Comparison of ENCODE assay signal across 30 cellular contexts in genomic region chr6:157693867-157694266, GRCh38.
A peak's percentile ranks its signal among the peaks of the same experiment; 100 is the strongest.
DNase-seq lines count a peak whose midpoint lies in the region; ATAC-seq, FAIRE-seq and TF ChIP-seq lines count a peak whose summit lies in the region.
"Had no signal": no experiment of that assay in that cellular context is flagged by ENCODE, and none has a peak within 500 bp of the region (broad histone marks: within the 10 kb centered on the region; RNA-seq: fewer than 3 reads in every experiment).

No MANE protein-coding gene starts in this region.

- TF ChIP-seq POLR2A in H1 (IDR thresholded peaks at IDR 0.05; ENCODE audit: control extremely low read depth in 1 of 2, low read depth in 2 of 2, low read length in 2 of 2) = no peak
- TF ChIP-seq POLR2A in spleen (IDR thresholded peaks at IDR 0.05) = no peak

- no peak for DNase-seq in H1 (ENCODE audit: low read depth in 1 of 2, low spot score in 2 of 2)
- DNase-seq in left ventricle myocardium inferior = peak; percentile 77
- DNase-seq in myocyte (ENCODE audit: low read depth) = peak; percentile 68
- no peak for DNase-seq in lower lobe of right lung
- DNase-seq in spleen = no peak
- DNase-seq: activated CD4-positive, alpha-beta T cell treated with anti-CD3 and anti-CD28 coated beads, Interleukin-2, amount 10 ng/mL, durations not matched to agents 7 days and 5 days; amygdala; CD8-positive, alpha-beta T cell; colonic mucosa; EL; gastrocnemius medialis; hippocampal formation; IMR-90; left lung; NCI-H1092 treated with DMSO at 0.1 percent for 48 hours; NCI-H1930; NCI-H526; ovary; SJCRH30; stimulated activated CD4-positive, alpha-beta T cell treated with anti-CD3 and anti-CD28 coated beads, Interleukin-4, amount 100 ng/mL, for 4 hours; T1000 had no signal

- ATAC-seq in lower lobe of right lung = no peak
- no peak for ATAC-seq in HG02973 (IDR thresholded peaks at IDR 0.05; ENCODE audit: unreplicated experiment)
- ATAC-seq in HG02759 (IDR thresholded peaks at IDR 0.05; ENCODE audit: unreplicated experiment) = no peak
- ATAC-seq: CD8-positive, alpha-beta T cell; gastrocnemius medialis; GM12878; left lung; stimulated activated memory B cell treated with anti-CD40 and anti-IgM and Interleukin-4, amounts not matched to agents 10 μg/mL and 1 μg/mL and 100 μg/mL, for 72 hours; WTC11 had no signal

- H3K27ac ChIP-seq in BLaER1 treated with 17β-estradiol and CSF1 and Interleukin-3, amounts not matched to agents 10 nM and 100 nM = no peak overlapping the region
- H3K27ac ChIP-seq in H1 (ENCODE audit: low read depth, low read length) (no peak overlapping the region), left ventricle myocardium inferior (replicated peaks) (peak overlapping the region; percentile 73), lower lobe of right lung (no peak overlapping the region), spleen (no peak overlapping the region)
- H3K27ac ChIP-seq: colonic mucosa, gastrocnemius medialis, left lung, ovary, SJCRH30 had no signal

- TF ChIP-seq RAD21 in H1 (IDR thresholded peaks at IDR 0.05 in 1 of 2, conservative IDR thresholded peaks at IDR 0.05 in 1 of 2; ENCODE audit: low read depth in 2 of 2, low read length in 2 of 2) = no peak

- H2BK5ac ChIP-seq in H1 (ENCODE audit: low read depth, low read length) = no peak overlapping the region

- 0 out of 2 replicates have a peak overlapping the region, but pooled peaks have one; percentile 45 for H2AK5ac ChIP-seq in H1 (ENCODE audit: low read depth, low read length)

- H3K4ac ChIP-seq in H1 (replicated peaks; ENCODE audit: insufficient read length, low read depth, low read length) = no peak overlapping the region

- no peak overlapping the region; a peak in 1 of 22 replicates for H3K9ac ChIP-seq in BLaER1 treated with 17β-estradiol and CSF1 and Interleukin-3, amounts not matched to agents 10 nM and 100 nM
- no peak overlapping the region for H3K9ac ChIP-seq in H1 (replicated peaks in 1 of 4; ENCODE audit: extremely low read depth in 1 of 4, low read depth in 3 of 4, low read length in 3 of 4)

- H3K79me1 ChIP-seq in H1 (ENCODE audit: low read depth, low read length) = no peaks in the 10 kb centered on the region

- no peak for TF ChIP-seq EP300 in H1 (IDR thresholded peaks at IDR 0.05; ENCODE audit: borderline replicate concordance in 1 of 2, low read depth in 2 of 2, low read length in 2 of 2)

- H4K20me1 ChIP-seq in BLaER1 treated with 17β-estradiol and CSF1 and Interleukin-3, amounts not matched to agents 10 nM and 100 nM = no peaks in the 10 kb centered on the region
- no peaks in the 10 kb centered on the region for H4K20me1 ChIP-seq in H1 (replicated peaks in 1 of 2; ENCODE audit: control insufficient read depth in 1 of 2, insufficient read depth in 2 of 2, low read length in 2 of 2)

- peaks cover 0 to 13% (median 7%) of the 10 kb centered on the region in 11 experiments; a peak in 12 of 22 replicates for H3K9me3 ChIP-seq in BLaER1 treated with 17β-estradiol and CSF1 and Interleukin-3, amounts not matched to agents 10 nM and 100 nM (replicated peaks in 1 of 11)
- H3K9me3 ChIP-seq in H1 (ENCODE audit: insufficient read depth in 2 of 2, low read depth in 1 of 2, low read length in 1 of 2) (no peaks in the 10 kb centered on the region), left ventricle myocardium inferior (replicated peaks) (peaks cover 13% of the 10 kb centered on the region), lower lobe of right lung (peaks cover 4% of the 10 kb centered on the region), spleen (peaks cover 0 to 12% (median 3%) of the 10 kb centered on the region in 8 donors)
- H3K9me3 ChIP-seq: colonic mucosa, gastrocnemius medialis, ovary had no signal

- H3K4me1 ChIP-seq in BLaER1 treated with 17β-estradiol and CSF1 and Interleukin-3, amounts not matched to agents 10 nM and 100 nM = peaks cover 5 to 22% (median 15%) of the 10 kb centered on the region in 10 experiments; a peak in 17 of 20 replicates
- H3K4me1 ChIP-seq in H1 (replicated peaks in 1 of 4; ENCODE audit: control insufficient read depth in 3 of 4, insufficient read depth in 4 of 4, low read length in 3 of 4) (0 out of 7 replicates have a peak, but pooled peaks cover 0 to 2% (median 0%) of the 10 kb centered on the region in 4 experiments), left ventricle myocardium inferior (peaks cover 31% of the 10 kb centered on the region), lower lobe of right lung (peaks cover 5% of the 10 kb centered on the region), spleen (peaks cover 0 to 13% (median 0%) of the 10 kb centered on the region in 6 donors)
- H3K4me1 ChIP-seq: colonic mucosa, left lung, SJCRH30 had no signal

- no peaks in the 10 kb centered on the region for H3K27me3 ChIP-seq in BLaER1 treated with 17β-estradiol and CSF1 and Interleukin-3, amounts not matched to agents 10 nM and 100 nM
- no peaks in the 10 kb centered on the region; a peak in 1 of 7 replicates for H3K27me3 ChIP-seq in H1 (replicated peaks in 1 of 4; ENCODE audit: control insufficient read depth in 3 of 4, extremely low read depth in 1 of 4, insufficient read depth in 3 of 4, low read length in 3 of 4)
- H3K27me3 ChIP-seq in left ventricle myocardium inferior (ENCODE audit: low read depth) = no peaks in the 10 kb centered on the region
- H3K27me3 ChIP-seq in lower lobe of right lung (ENCODE audit: low read depth) = no peaks in the 10 kb centered on the region
- H3K27me3 ChIP-seq in spleen (replicated peaks in 1 of 7) = peaks cover 0 to 37% (median 0%) of the 10 kb centered on the region in 7 donors
- H3K27me3 ChIP-seq: colonic mucosa, gastrocnemius medialis, left lung, ovary, SJCRH30 had no signal

- no peak overlapping the region for H4K8ac ChIP-seq in H1 (ENCODE audit: extremely low read depth, insufficient read depth, low read length)

- H3K14ac ChIP-seq in H1 (ENCODE audit: insufficient read length) = no peak overlapping the region

- H3K4me2 ChIP-seq in BLaER1 treated with 17β-estradiol and CSF1 and Interleukin-3, amounts not matched to agents 10 nM and 100 nM = peak overlapping the region; percentile 15 to 82 (median 69); a peak in 19 of 22 replicates
- H3K4me2 ChIP-seq in H1 (ENCODE audit: insufficient read depth in 1 of 2, low read depth in 2 of 2, low read length in 2 of 2) = no peak overlapping the region

- CTCF ChIA-PET in H1 (lab: Charles Lee; ENCODE audit: partially characterized antibody) = no interaction called here

- no peak overlapping the region for H2BK120ac ChIP-seq in H1 (replicated peaks; ENCODE audit: low read depth, low read length)

- 88% methylated on average over 7 of the region's 7 CpGs; no CpG with 5 or more reads in 1 of the 2 experiments for WGBS in H1 (ENCODE audit: extremely low coverage in 1 of 2, insufficient coverage in 1 of 2, insufficient read length in 1 of 2, insufficient replicate concordance in 2 of 2, low coverage in 1 of 2, low lambda C conversion rate in 2 of 2, missing lambda C conversion rate in 1 of 2), 2 experiments
- WGBS in spleen, 5 donors = 52 to 70% (median 57%) methylated on average over 7 of the region's 7 CpGs

- no peaks in the 10 kb centered on the region for H3K79me2 ChIP-seq in H1 (ENCODE audit: control insufficient read depth in 1 of 2, insufficient read depth in 2 of 2, low read length in 2 of 2)

- H3K4me3 ChIP-seq in BLaER1 treated with 17β-estradiol and CSF1 and Interleukin-3, amounts not matched to agents 10 nM and 100 nM = no peak overlapping the region; a peak in 1 of 20 replicates
- H3K4me3 ChIP-seq in H1 (ENCODE audit: extremely low read depth in 1 of 4, insufficient read depth in 2 of 4, low read depth in 3 of 4, low read length in 4 of 4) (no peak overlapping the region), left ventricle myocardium inferior (peak overlapping the region; percentile 1), lower lobe of right lung (no peak overlapping the region), spleen (no peak overlapping the region)
- H3K4me3 ChIP-seq: colonic mucosa, gastrocnemius medialis, GM12878, left lung, ovary, SJCRH30 had no signal

- no peak overlapping the region for H3K23ac ChIP-seq in H1 (ENCODE audit: insufficient read length)

- no peak overlapping the region for H2AFZ ChIP-seq in H1 (ENCODE audit: low read length)

- FAIRE-seq in H1 (lab: Jason Lieb, UNC) = no peak
- FAIRE-seq: A204.1, GM12878, RCC 7860, urothelium cell line had no signal

- H4K91ac ChIP-seq in H1 (replicated peaks; ENCODE audit: insufficient read length, low read length) = no peak overlapping the region

- H3K18ac ChIP-seq in H1 (ENCODE audit: extremely low read depth, low read length) = no peak overlapping the region

- no peak overlapping the region for H3K56ac ChIP-seq in H1 (replicated peaks; ENCODE audit: insufficient read length, low read depth, low read length)

- no peak overlapping the region for H2BK15ac ChIP-seq in H1 (ENCODE audit: low read length)

- H3K36me3 ChIP-seq in BLaER1 treated with 17β-estradiol and CSF1 and Interleukin-3, amounts not matched to agents 10 nM and 100 nM = no peaks in the 10 kb centered on the region
- no peaks in the 10 kb centered on the region for H3K36me3 ChIP-seq in H1 (ENCODE audit: control insufficient read depth in 2 of 4, insufficient read depth in 4 of 4, low read length in 3 of 4)
- no peaks in the 10 kb centered on the region for H3K36me3 ChIP-seq in left ventricle myocardium inferior
- H3K36me3 ChIP-seq in lower lobe of right lung = no peaks in the 10 kb centered on the region
- H3K36me3 ChIP-seq in spleen = no peaks in the 10 kb centered on the region
- H3K36me3 ChIP-seq: colonic mucosa, gastrocnemius medialis, left lung, ovary, SJCRH30 had no signal

- no peak overlapping the region for H4K5ac ChIP-seq in H1 (ENCODE audit: insufficient read length, low read depth, low read length)

- H2BK20ac ChIP-seq in H1 (ENCODE audit: low read length) = no peak overlapping the region

- no peaks in the 10 kb centered on the region for H3K23me2 ChIP-seq in H1 (ENCODE audit: low read depth, low read length)

- TF ChIP-seq CTCF in H1 (IDR thresholded peaks at IDR 0.05; ENCODE audit: control extremely low read depth in 1 of 3, insufficient read depth in 1 of 3, low read depth in 1 of 3, low read length in 3 of 3) = no peak
- no peak for TF ChIP-seq CTCF in left ventricle myocardium inferior (IDR thresholded peaks at IDR 0.05; ENCODE audit: borderline replicate concordance)
- TF ChIP-seq CTCF in lower lobe of right lung (IDR thresholded peaks at IDR 0.05) = no peak
- TF ChIP-seq CTCF in spleen (IDR thresholded peaks at IDR 0.05 in 8 of 11, conservative IDR thresholded peaks at IDR 0.05 in 3 of 11) = no peak

- POLR2A ChIA-PET in H1 (lab: Charles Lee; ENCODE audit: partially characterized antibody) = no interaction called here

- no peak overlapping the region for H2BK12ac ChIP-seq in H1 (ENCODE audit: low read depth, low read length)

- intact Hi-C loops in left ventricle myocardium inferior (cut with micrococcal nuclease) (no loop called here), lower lobe of right lung (cut with DNase I) (no loop called here), spleen (cut with DNase I; ENCODE audit: low total_unique reads) (no loop called here)

TF ChIP-seq in H1, 55 proteins besides CTCF, POLR2A, EP300 and RAD21 (continues in another document):
- no peak for TF ChIP-seq SP4 (IDR thresholded peaks at IDR 0.05; ENCODE audit: low read length)
- no peak for TF ChIP-seq GABPA (IDR thresholded peaks at IDR 0.05; ENCODE audit: borderline replicate concordance, insufficient read depth, low read length)

Comparison
In these comparisons a context has a peak if more than half of its experiments do, and no peak if none do; other contexts are left out.
1. H3K4me2 ChIP-seq: peak in BLaER1 treated with 17β-estradiol and CSF1 and Interleukin-3, amounts not matched to agents 10 nM and 100 nM (11 of 11); none in H1 (0 of 2).
2. DNase-seq: peak in left ventricle myocardium inferior (single experiment) and myocyte (single experiment); none in H1 (0 of 2), lower lobe of right lung (single experiment) and spleen (single experiment).